ENCODE assay signal across 22 cellular contexts in genomic region chr10:114955984-114956383, GRCh38. TPM values are rescaled to one million over a fixed set of nuclear protein-coding genes. Genes with fewer than 3 reads are reported as not detected.
A peak's percentile ranks its signal among the peaks of the same experiment; 100 is the strongest.
DNase-seq lines count a peak whose midpoint lies in the region; ATAC-seq and TF ChIP-seq lines count a peak whose summit lies in the region.
"Had no signal": no experiment of that assay in that cellular context is flagged by ENCODE, and none has a peak within 500 bp of the region (broad histone marks: within the 10 kb centered on the region; RNA-seq: fewer than 3 reads in every experiment).

No MANE protein-coding gene starts in this region.

- no peak for TF ChIP-seq EP300 in SK-N-SH (IDR thresholded peaks at IDR 0.05; ENCODE audit: borderline replicate concordance in 1 of 2, low read depth in 1 of 2, low read length in 1 of 2)

- CTCF ChIA-PET in SK-N-SH (lab: Yijun Ruan, JAX), result interaction anchor here (1.0 to 2.8 kb wide), 3 partner anchors 11 to 79 kb away, joined by 3 to 8 read pairs (median 3); no protein-coding TSS in a partner anchor

- H3K9me3 Mint-ChIP-seq in chondrocyte (ENCODE audit: low read depth), result no peaks in the 10 kb centered on the region
- H3K9me3 Mint-ChIP-seq in osteocyte (ENCODE audit: unreplicated experiment), result no peaks in the 10 kb centered on the region
- H3K9me3 Mint-ChIP-seq: CD14-positive monocyte had no signal

- H3K27me3 ChIP-seq in SK-N-SH (ENCODE audit: insufficient read depth) (no peaks in the 10 kb centered on the region), HAP-1 (ENCODE audit: low read depth) (no peaks in the 10 kb centered on the region)
- H3K27me3 ChIP-seq: Peyer's patch, SJCRH30 had no signal

- peaks cover 19% of the 10 kb centered on the region for H3K36me3 Mint-ChIP-seq in chondrocyte (ENCODE audit: low read depth)
- H3K36me3 Mint-ChIP-seq in osteocyte (ENCODE audit: unreplicated experiment), result peaks cover 36% of the 10 kb centered on the region

- 0 out of 2 replicates have a peak, but pooled peaks cover 3% of the 10 kb centered on the region for H4K20me1 ChIP-seq in SK-N-SH (ENCODE audit: insufficient read depth)

- POLR2A ChIA-PET in SK-N-SH (lab: Yijun Ruan, JAX), result interaction anchor here (1.9 kb wide), 1 partner anchor 18 kb away, joined by 8 read pairs; the partner anchor contains the start of gene TRUB1

- H3K36me3 ChIP-seq in SK-N-SH (replicated peaks in 1 of 2; ENCODE audit: control insufficient read depth in 1 of 2, insufficient read depth in 2 of 2, low read length in 1 of 2) (peaks cover 39 to 41% of the 10 kb centered on the region in 2 experiments), HAP-1 (replicated peaks) (peaks cover 19% of the 10 kb centered on the region)
- H3K36me3 ChIP-seq: Peyer's patch had no signal

- H3K4me3 Mint-ChIP-seq in chondrocyte (ENCODE audit: unreplicated experiment), result no peak overlapping the region
- no peak overlapping the region for H3K4me3 Mint-ChIP-seq in osteocyte (ENCODE audit: unreplicated experiment)
- H3K4me3 Mint-ChIP-seq: B cell, CD14-positive monocyte had no signal

- H3K9me3 ChIP-seq in SK-N-SH (no peaks in the 10 kb centered on the region), HAP-1 (no peaks in the 10 kb centered on the region)
- H3K9me3 ChIP-seq: A549, Peyer's patch, SJCRH30 had no signal

- TF ChIP-seq CTCF in SK-N-SH (IDR thresholded peaks at IDR 0.05), result no peak
- TF ChIP-seq CTCF in chondrocyte (IDR thresholded peaks at IDR 0.05), result no peak
- no peak for TF ChIP-seq CTCF in osteocyte (IDR thresholded peaks at IDR 0.05)

- peak; percentile 13 for ATAC-seq in GM21825 (IDR thresholded peaks at IDR 0.05; ENCODE audit: unreplicated experiment)
- ATAC-seq: A549, HCT116 had no signal

- WGBS in SK-N-SH (ENCODE audit: low lambda C conversion rate), result 94% methylated on average over 4 of the region's 4 CpGs

- peaks cover 0 to 18% of the 10 kb centered on the region in 2 experiments; a peak in 2 of 4 replicates for H3K4me1 ChIP-seq in SK-N-SH (ENCODE audit: control insufficient read depth in 1 of 2, insufficient read depth in 2 of 2, low read depth in 1 of 2, low read length in 1 of 2)
- H3K4me1 ChIP-seq in HAP-1, result no peaks in the 10 kb centered on the region
- H3K4me1 ChIP-seq: A549, Peyer's patch, SJCRH30 had no signal

- H3K9me2 ChIP-seq in SK-N-SH, result no peaks in the 10 kb centered on the region

- DNase-seq in SK-N-SH (no peak), chondrocyte (ENCODE audit: low spot score) (no peak), osteocyte (ENCODE audit: extremely low spot score, unreplicated experiment) (no peak), retina (no peak), HAP-1 (ENCODE audit: low spot score in 2 of 2) (no peak), NCI-H774 (lab: John Stamatoyannopoulos, UW) (no peak)
- DNase-seq: DMS79, GOT3, KG1, NCI-H1105, NCI-H146, NCI-H2029, NCI-H226, NCI-H524, NCI-H82, Peyer's patch, SJCRH30 had no signal

- no peak overlapping the region for H3K4me3 ChIP-seq in SK-N-SH (ENCODE audit: low read depth in 2 of 2, low read length in 1 of 2)
- H3K4me3 ChIP-seq in HAP-1, result no peak overlapping the region
- H3K4me3 ChIP-seq: A549, Peyer's patch, SJCRH30 had no signal

- H3K27me3 Mint-ChIP-seq in chondrocyte (ENCODE audit: low read depth) (no peaks in the 10 kb centered on the region), osteocyte (ENCODE audit: unreplicated experiment) (no peaks in the 10 kb centered on the region)
- H3K27me3 Mint-ChIP-seq: B cell had no signal

- H3F3A ChIP-seq in SK-N-SH (replicated peaks; ENCODE audit: insufficient read depth), result peaks cover 3% of the 10 kb centered on the region

- 0 out of 2 replicates have a peak overlapping the region, but pooled peaks have one; percentile 25 for H3K4me2 ChIP-seq in SK-N-SH
- H3K4me2 ChIP-seq: A549 had no signal

- no peak overlapping the region for H3K9ac ChIP-seq in SK-N-SH

- in situ Hi-C loops in HAP-1 (cut with MboI; ENCODE audit: low sequenced_read_pairs), result no loop called here

- no peak overlapping the region for H2AFZ ChIP-seq in SK-N-SH (ENCODE audit: low read depth)

- H3K27ac Mint-ChIP-seq in chondrocyte (ENCODE audit: unreplicated experiment), result peak overlapping the region; percentile 52
- H3K27ac Mint-ChIP-seq in osteocyte (ENCODE audit: unreplicated experiment), result peak overlapping the region; percentile 84
- H3K27ac Mint-ChIP-seq: B cell, CD14-positive monocyte had no signal

- peaks cover 25% of the 10 kb centered on the region for H3K79me2 ChIP-seq in SK-N-SH (ENCODE audit: insufficient read depth)

- peaks cover 19% of the 10 kb centered on the region for H3K4me1 Mint-ChIP-seq in chondrocyte (ENCODE audit: low read depth)
- peaks cover 15% of the 10 kb centered on the region for H3K4me1 Mint-ChIP-seq in osteocyte (ENCODE audit: unreplicated experiment)

- TF ChIP-seq RAD21 in SK-N-SH (IDR thresholded peaks at IDR 0.05; ENCODE audit: low read length), result no peak

- peak overlapping the region; percentile 11 to 64; a peak in 2 of 4 replicates for H3K27ac ChIP-seq in SK-N-SH (ENCODE audit: low read depth in 2 of 2, low read length in 1 of 2)
- H3K27ac ChIP-seq: A549, Peyer's patch, SJCRH30 had no signal

TF ChIP-seq in SK-N-SH, 30 proteins besides CTCF, POLR2A, EP300 and RAD21 (continues in another document):
- TF ChIP-seq MEF2A (IDR thresholded peaks at IDR 0.05; ENCODE audit: borderline replicate concordance, low read depth) (no peak), YY1 (IDR thresholded peaks at IDR 0.05; ENCODE audit: low read depth) (no peak), FOXJ3 (CRISPR knock-in tag; IDR thresholded peaks at IDR 0.05) (no peak), TCF12 (IDR thresholded peaks at IDR 0.05) (no peak), TAF1 (IDR thresholded peaks at IDR 0.05; ENCODE audit: borderline replicate concordance, low read depth, low read length) (no peak), SMC3 (IDR thresholded peaks at IDR 0.05; ENCODE audit: low read depth, low read length) (no peak), GATA2 (CRISPR knock-in tag; IDR thresholded peaks at IDR 0.05) (no peak), RFX5 (IDR thresholded peaks at IDR 0.05; ENCODE audit: low read length) (no peak), REST (IDR thresholded peaks at IDR 0.05; ENCODE audit: low read depth, low read length) (no peak), GABPA (IDR thresholded peaks at IDR 0.05; ENCODE audit: low read depth) (no peak), SIN3A (IDR thresholded peaks at IDR 0.05; ENCODE audit: borderline replicate concordance, low read depth, low read length) (no peak)
- TF ChIP-seq, protein P1, sequence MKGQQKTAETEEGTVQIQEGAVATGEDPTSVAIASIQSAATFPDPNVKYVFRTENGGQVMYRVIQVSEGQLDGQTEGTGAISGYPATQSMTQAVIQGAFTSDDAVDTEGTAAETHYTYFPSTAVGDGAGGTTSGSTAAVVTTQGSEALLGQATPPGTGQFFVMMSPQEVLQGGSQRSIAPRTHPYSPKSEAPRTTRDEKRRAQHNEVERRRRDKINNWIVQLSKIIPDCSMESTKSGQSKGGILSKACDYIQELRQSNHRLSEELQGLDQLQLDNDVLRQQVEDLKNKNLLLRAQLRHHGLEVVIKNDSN (IDR thresholded peaks at IDR 0.05; ENCODE audit: borderline replicate concordance, low read depth), result no peak
- TF ChIP-seq, protein P2, sequence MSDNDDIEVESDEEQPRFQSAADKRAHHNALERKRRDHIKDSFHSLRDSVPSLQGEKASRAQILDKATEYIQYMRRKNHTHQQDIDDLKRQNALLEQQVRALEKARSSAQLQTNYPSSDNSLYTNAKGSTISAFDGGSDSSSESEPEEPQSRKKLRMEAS (IDR thresholded peaks at IDR 0.05; ENCODE audit: low read depth), result no peak
- TF ChIP-seq, protein P3, sequence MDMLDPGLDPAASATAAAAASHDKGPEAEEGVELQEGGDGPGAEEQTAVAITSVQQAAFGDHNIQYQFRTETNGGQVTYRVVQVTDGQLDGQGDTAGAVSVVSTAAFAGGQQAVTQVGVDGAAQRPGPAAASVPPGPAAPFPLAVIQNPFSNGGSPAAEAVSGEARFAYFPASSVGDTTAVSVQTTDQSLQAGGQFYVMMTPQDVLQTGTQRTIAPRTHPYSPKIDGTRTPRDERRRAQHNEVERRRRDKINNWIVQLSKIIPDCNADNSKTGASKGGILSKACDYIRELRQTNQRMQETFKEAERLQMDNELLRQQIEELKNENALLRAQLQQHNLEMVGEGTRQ (IDR thresholded peaks at IDR 0.05; ENCODE audit: borderline replicate concordance, low read depth, low read length), result no peak

RNA-seq across cellular contexts. Expression of gene TRUB1, which starts 18.0 kb away (rescaled TPM):
- polyA plus RNA-seq in SK-N-SH (2012; rRNA removed), result 9.9 and 11.1 TPM in 2 replicates
- polyA plus RNA-seq in SK-N-SH (2012; cell fraction: cytosol; rRNA removed), result 11.6 and 16.6 TPM in 2 replicates
- polyA plus RNA-seq in SK-N-SH (2012; cell fraction: nucleus; rRNA removed), result 7.9 and 8.3 TPM in 2 replicates
- total RNA-seq in chondrocyte (18.7 to 23.7 TPM (median 20.2 TPM) in 3 replicates), osteocyte (15.9 and 18.5 TPM in 2 replicates)
